15 cellular contexts compared by ENCODE assay signal in genomic region chr1:94654031-94654430, GRCh38.
DNase-seq lines count a peak whose midpoint lies in the region; ATAC-seq and TF ChIP-seq lines count a peak whose summit lies in the region.
"Had no signal": no experiment of that assay in that cellular context is flagged by ENCODE, and none has a peak within 500 bp of the region (broad histone marks: within the 10 kb centered on the region; RNA-seq: fewer than 3 reads in every experiment).

No MANE protein-coding gene starts in this region.

- H3K4me1 ChIP-seq in NT2/D1 (ENCODE audit: insufficient read depth, insufficient read length): peaks cover 6% of the 10 kb centered on the region

- H3K36me3 ChIP-seq in NT2/D1 (ENCODE audit: insufficient read depth, insufficient read length, low read length): no peaks in the 10 kb centered on the region

- DNase-seq in H4 (ENCODE audit: low spot score) (peak; percentile 35), NT2/D1 (ENCODE audit: low read depth, low spot score) (peak; percentile 55), DMS153 treated with DMSO at 0.1 percent for 48 hours (lab: John Stamatoyannopoulos, UW; ENCODE audit: unreplicated experiment) (no peak), NCI-H526 treated with DMSO at 0.1 percent for 48 hours (lab: John Stamatoyannopoulos, UW) (no peak)
- DNase-seq in activated CD8-positive, alpha-beta memory T cell treated with anti-CD3 and anti-CD28 coated beads, Interleukin-2, amount 50 U/mL, for 48 hours: no peak
- DNase-seq: activated CD8-positive, alpha-beta T cell treated with anti-CD3 and anti-CD28 coated beads for 36 hours; CD4-positive, alpha-beta T cell; effector CD4-positive, alpha-beta T cell; natural killer cell; NCI-H1436 had no signal

- no peaks in the 10 kb centered on the region for H3K9me3 ChIP-seq in NT2/D1 (ENCODE audit: insufficient read depth, low read length)

- H3K4me1 Mint-ChIP-seq in nephron: peaks cover 7% of the 10 kb centered on the region

- TF ChIP-seq CTCF in nephron (IDR thresholded peaks at IDR 0.05; ENCODE audit: unreplicated experiment in 3 of 3): no peak

- peak; percentile 80 for ATAC-seq in esophagus mucosa
- ATAC-seq in activated CD4-positive, CD25-positive, alpha-beta regulatory T cell treated with anti-CD3 and anti-CD28 coated beads, Interleukin-2, amount 50 U/mL, for 24 hours: no peak
- ATAC-seq: activated CD8-positive, alpha-beta T cell treated with anti-CD3 and anti-CD28 coated beads for 36 hours; natural killer cell had no signal

- H3K9me3 Mint-ChIP-seq in nephron: no peaks in the 10 kb centered on the region
- H3K9me3 Mint-ChIP-seq: activated CD8-positive, alpha-beta T cell treated with anti-CD3 and anti-CD28 coated beads for 36 hours; CD4-positive, alpha-beta T cell; natural killer cell; T-helper 1 cell treated with Interleukin-12 subunit alpha and Interleukin-12 subunit beta and Interleukin-4 antibody, amounts not matched to agents 30 μg/mL and 1 μg/mL, for 36 hours had no signal

- H3K4me3 Mint-ChIP-seq in nephron: no peak overlapping the region
- H3K4me3 Mint-ChIP-seq: activated CD8-positive, alpha-beta T cell treated with anti-CD3 and anti-CD28 coated beads for 36 hours; activated naive CD8-positive, alpha-beta T cell; CD4-positive, alpha-beta T cell; natural killer cell; T-helper 1 cell treated with Interleukin-12 subunit alpha and Interleukin-12 subunit beta and Interleukin-4 antibody, amounts not matched to agents 30 μg/mL and 1 μg/mL, for 36 hours had no signal

- H3K27me3 ChIP-seq in NT2/D1 (ENCODE audit: insufficient read depth, insufficient read length): no peaks in the 10 kb centered on the region

- no peaks in the 10 kb centered on the region for H3K36me3 Mint-ChIP-seq in nephron (ENCODE audit: low read depth)
- H3K36me3 Mint-ChIP-seq: activated naive CD8-positive, alpha-beta T cell; natural killer cell had no signal

- no peak overlapping the region for H3K9ac ChIP-seq in NT2/D1 (ENCODE audit: insufficient read length, low read depth)

- peak overlapping the region; percentile 68 to 95 (median 73) for H3K27ac Mint-ChIP-seq in nephron
- H3K27ac Mint-ChIP-seq: activated CD8-positive, alpha-beta T cell treated with anti-CD3 and anti-CD28 coated beads for 36 hours; activated naive CD8-positive, alpha-beta T cell; CD4-positive, alpha-beta T cell; natural killer cell; T-helper 1 cell treated with Interleukin-12 subunit alpha and Interleukin-12 subunit beta and Interleukin-4 antibody, amounts not matched to agents 30 μg/mL and 1 μg/mL, for 36 hours had no signal

- no peak overlapping the region for H3K4me3 ChIP-seq in NT2/D1 (ENCODE audit: insufficient read length, low read depth)

- no peaks in the 10 kb centered on the region for H3K27me3 Mint-ChIP-seq in nephron (ENCODE audit: low read depth)

Comparison
In these comparisons a context has a peak if more than half of its experiments do, and no peak if none do; other contexts are left out.
1. DNase-seq: peak in H4 (single experiment) and NT2/D1 (single experiment); none in DMS153 treated with DMSO at 0.1 percent for 48 hours (single experiment), activated CD8-positive, alpha-beta memory T cell treated with anti-CD3 and anti-CD28 coated beads, Interleukin-2, amount 50 U/mL, for 48 hours (single experiment) and NCI-H526 treated with DMSO at 0.1 percent for 48 hours (single experiment).